Comparison of ENCODE assay signal across 19 cellular contexts in the genomic region with DNA sequence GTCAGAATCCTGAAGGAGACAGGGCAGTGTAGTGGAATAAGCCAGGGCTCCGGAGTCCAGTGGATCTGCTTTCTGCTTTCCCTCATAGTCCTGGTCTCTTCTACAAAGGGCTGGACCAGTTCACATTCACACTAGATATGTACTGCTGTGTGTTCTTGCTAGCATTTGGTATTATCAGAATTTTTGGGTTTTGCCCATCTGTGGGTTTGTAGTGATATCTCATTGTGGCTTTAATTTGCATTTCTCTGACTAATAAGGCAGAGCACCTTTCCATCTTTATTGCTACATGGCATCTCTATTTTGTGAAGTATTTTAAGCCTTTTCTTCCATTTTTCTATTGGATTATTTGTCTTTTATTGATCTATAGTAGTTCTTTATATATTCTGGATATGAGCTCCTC.
"Had no signal": no experiment of that assay in that cellular context is flagged by ENCODE, and none has a peak within 500 bp of the region (broad histone marks: within the 10 kb centered on the region; RNA-seq: fewer than 3 reads in every experiment).

No MANE protein-coding gene starts in this region.

- H3K4me2 ChIP-seq: SK-N-SH had no signal

- DNase-seq: KBM-7, NCI-H1092, NCI-H1105 treated with DMSO at 0.1 percent for 48 hours, NCI-H1417 treated with DMSO at 0.1 percent for 48 hours, NCI-H146, NCI-H1694 treated with DMSO at 0.1 percent for 48 hours, NCI-H1930, NCI-H2081, NCI-H2107, NCI-H2171, NCI-H226, NCI-H446, NCI-H510A, NCI-H524 treated with DMSO at 0.1 percent for 48 hours, NCI-H69, NCI-H774, RPMI8226, SHP77, SK-N-SH had no signal

- H3K9me3 ChIP-seq: SK-N-SH had no signal

- H3K9ac ChIP-seq: SK-N-SH had no signal
